21 cellular contexts compared by ENCODE assay signal in genomic region chr11:64770120-64770519, GRCh38. TPM values are rescaled to one million over a fixed set of nuclear protein-coding genes. Genes with fewer than 3 reads are reported as not detected.
DNase-seq lines count a peak whose midpoint lies in the region; ATAC-seq and TF ChIP-seq lines count a peak whose summit lies in the region.
"Had no signal": no experiment of that assay in that cellular context is flagged by ENCODE, and none has a peak within 500 bp of the region (broad histone marks: within the 10 kb centered on the region; RNA-seq: fewer than 3 reads in every experiment).

No MANE protein-coding gene starts in this region.

- H3K27ac Mint-ChIP-seq in activated naive CD4-positive, alpha-beta T cell treated with anti-CD3 and anti-CD28 coated beads, Interleukin-2, amount 50 U/mL, for 24 hours = peak overlapping the region; percentile 85
- peak overlapping the region; percentile 91 for H3K27ac Mint-ChIP-seq in T-helper 17 cell
- peak overlapping the region in 5 of 6 donors; percentile 11 to 69 (median 57) for H3K27ac Mint-ChIP-seq in immature natural killer cell
- H3K27ac Mint-ChIP-seq in stimulated activated memory B cell treated with anti-CD40 and anti-IgM and Interleukin-4, amounts not matched to agents 10 μg/mL and 1 μg/mL and 100 μg/mL, for 72 hours = peak overlapping the region; percentile 90

- peaks cover 29% of the 10 kb centered on the region for H3K4me1 ChIP-seq in A673 (ENCODE audit: insufficient read depth, low read length, poor library complexity, severe bottlenecking)

- CTCF ChIA-PET in A673 (lab: Charles Lee) = interaction anchor here (0.6 kb wide), 1 partner anchor 66 kb away, joined by 5 read pairs; no protein-coding TSS in a partner anchor

- no peak overlapping the region for H3K27ac ChIP-seq in A673 (ENCODE audit: low read depth, low read length, poor library complexity, severe bottlenecking)
- H3K27ac ChIP-seq: transverse colon had no signal

- no peaks in the 10 kb centered on the region for H3K27me3 ChIP-seq in A673 (replicated peaks; ENCODE audit: insufficient read depth, low read depth, low read length, poor library complexity)
- H3K27me3 ChIP-seq: transverse colon had no signal

- peaks cover 33% of the 10 kb centered on the region for H3K36me3 Mint-ChIP-seq in activated naive CD4-positive, alpha-beta T cell treated with anti-CD3 and anti-CD28 coated beads, Interleukin-2, amount 50 U/mL, for 24 hours
- H3K36me3 Mint-ChIP-seq in T-helper 17 cell (ENCODE audit: low read depth) = peaks cover 18% of the 10 kb centered on the region
- peaks cover 35 to 78% (median 67%) of the 10 kb centered on the region in 3 donors for H3K36me3 Mint-ChIP-seq in immature natural killer cell
- peaks cover 92% of the 10 kb centered on the region for H3K36me3 Mint-ChIP-seq in stimulated activated memory B cell treated with anti-CD40 and anti-IgM and Interleukin-4, amounts not matched to agents 10 μg/mL and 1 μg/mL and 100 μg/mL, for 72 hours

- H3K36me3 ChIP-seq in A673 (ENCODE audit: insufficient read depth, low read length, poor library complexity, severe bottlenecking) = peaks cover 97% of the 10 kb centered on the region

- TF ChIP-seq CTCF in A673 (conservative IDR thresholded peaks at IDR 0.05; ENCODE audit: low read depth, low read length) = no peak

- POLR2A ChIA-PET in A673 (lab: Charles Lee; ENCODE audit: low non-redundant PET) = no interaction called here

- DNase-seq in activated naive CD4-positive, alpha-beta T cell (lab: John Stamatoyannopoulos, UW) = no peak
- DNase-seq in T-helper 17 cell (no peak), immature natural killer cell (no peak), A673 (ENCODE audit: low spot score) (no peak)
- DNase-seq: activated CD4-positive, alpha-beta T cell treated with anti-CD3 and anti-CD28 coated beads for 1 hour; activated CD8-positive, alpha-beta memory T cell treated with anti-CD3 and anti-CD28 coated beads, Interleukin-2, amount 10 ng/mL, durations not matched to agents 7 days and 5 days; activated gamma-delta T cell treated with Interleukin-2 at 50 U/mL for 16 hours; DMS79; effector memory CD4-positive, alpha-beta T cell; H9; kidney glomerular epithelial cell; mesenchymal stem cell; NCI-H1436; NCI-H524 treated with DMSO at 0.1 percent for 48 hours; stimulated activated naive CD8-positive, alpha-beta T cell treated with anti-CD3 and anti-CD28 coated beads, Interleukin-15, amount 100 ng/mL, for 72 hours; transverse colon had no signal

- H3K9me3 ChIP-seq in T-helper 17 cell (ENCODE audit: control insufficient read depth, low read length, poor library complexity, severe bottlenecking) (no peaks in the 10 kb centered on the region), A673 (ENCODE audit: low read depth, low read length, poor library complexity, severe bottlenecking) (no peaks in the 10 kb centered on the region)
- H3K9me3 ChIP-seq: transverse colon had no signal

- H3K27me3 Mint-ChIP-seq in activated naive CD4-positive, alpha-beta T cell treated with anti-CD3 and anti-CD28 coated beads, Interleukin-2, amount 50 U/mL, for 24 hours = no peaks in the 10 kb centered on the region
- H3K27me3 Mint-ChIP-seq in T-helper 17 cell (no peaks in the 10 kb centered on the region), immature natural killer cell (ENCODE audit: low read depth in 3 of 3) (peaks cover 15 to 41% (median 26%) of the 10 kb centered on the region in 3 donors)
- no peaks in the 10 kb centered on the region for H3K27me3 Mint-ChIP-seq in stimulated activated memory B cell treated with anti-CD40 and anti-IgM and Interleukin-4, amounts not matched to agents 10 μg/mL and 1 μg/mL and 100 μg/mL, for 72 hours
- H3K27me3 Mint-ChIP-seq: activated CD8-positive, alpha-beta memory T cell treated with anti-CD3 and anti-CD28 coated beads, Interleukin-2, amount 10 ng/mL, durations not matched to agents 7 days and 5 days; progenitor cell of endocrine pancreas; stimulated activated naive CD8-positive, alpha-beta T cell treated with anti-CD3 and anti-CD28 coated beads, Interleukin-15, amount 100 ng/mL, for 72 hours had no signal

- ATAC-seq in T-helper 17 cell (no peak), GM21529 (IDR thresholded peaks at IDR 0.05; ENCODE audit: unreplicated experiment) (no peak)
- ATAC-seq in stimulated activated memory B cell treated with anti-CD40 and anti-IgM and Interleukin-4, amounts not matched to agents 10 μg/mL and 1 μg/mL and 100 μg/mL, for 72 hours = no peak
- ATAC-seq: activated CD8-positive, alpha-beta memory T cell treated with anti-CD3 and anti-CD28 coated beads, Interleukin-2, amount 10 ng/mL, durations not matched to agents 7 days and 5 days; stimulated activated naive CD8-positive, alpha-beta T cell treated with anti-CD3 and anti-CD28 coated beads, Interleukin-15, amount 100 ng/mL, for 72 hours had no signal

- no TSS peak for BruUV-seq in A673 (replicated peaks; lab: Mats Ljungman, UMichigan)

- no peaks in the 10 kb centered on the region for H3K9me3 Mint-ChIP-seq in activated naive CD4-positive, alpha-beta T cell treated with anti-CD3 and anti-CD28 coated beads, Interleukin-2, amount 50 U/mL, for 24 hours
- no peaks in the 10 kb centered on the region for H3K9me3 Mint-ChIP-seq in immature natural killer cell
- no peaks in the 10 kb centered on the region for H3K9me3 Mint-ChIP-seq in stimulated activated memory B cell treated with anti-CD40 and anti-IgM and Interleukin-4, amounts not matched to agents 10 μg/mL and 1 μg/mL and 100 μg/mL, for 72 hours
- H3K9me3 Mint-ChIP-seq: H9; stimulated activated naive CD8-positive, alpha-beta T cell treated with anti-CD3 and anti-CD28 coated beads, Interleukin-15, amount 100 ng/mL, for 72 hours had no signal

- intact Hi-C loops in A673 (cut with micrococcal nuclease; ENCODE audit: unreplicated experiment) = no loop called here

- peak overlapping the region; percentile 19 for H3K4me3 Mint-ChIP-seq in activated naive CD4-positive, alpha-beta T cell treated with anti-CD3 and anti-CD28 coated beads, Interleukin-2, amount 50 U/mL, for 24 hours
- H3K4me3 Mint-ChIP-seq in T-helper 17 cell = peak overlapping the region; percentile 36
- no peak overlapping the region for H3K4me3 Mint-ChIP-seq in immature natural killer cell
- no peak overlapping the region for H3K4me3 Mint-ChIP-seq in stimulated activated memory B cell treated with anti-CD40 and anti-IgM and Interleukin-4, amounts not matched to agents 10 μg/mL and 1 μg/mL and 100 μg/mL, for 72 hours
- H3K4me3 Mint-ChIP-seq: activated CD8-positive, alpha-beta memory T cell treated with anti-CD3 and anti-CD28 coated beads, Interleukin-2, amount 10 ng/mL, durations not matched to agents 7 days and 5 days; H9; stimulated activated naive CD8-positive, alpha-beta T cell treated with anti-CD3 and anti-CD28 coated beads, Interleukin-15, amount 100 ng/mL, for 72 hours had no signal

- no peak overlapping the region for H3K4me3 ChIP-seq in A673 (ENCODE audit: low read depth, low read length, poor library complexity, severe bottlenecking)
- H3K4me3 ChIP-seq: transverse colon had no signal

- H3K4me1 Mint-ChIP-seq in activated naive CD4-positive, alpha-beta T cell treated with anti-CD3 and anti-CD28 coated beads, Interleukin-2, amount 50 U/mL, for 24 hours = peaks cover 91% of the 10 kb centered on the region
- H3K4me1 Mint-ChIP-seq in T-helper 17 cell (peaks cover 53% of the 10 kb centered on the region), immature natural killer cell (peaks cover 66 to 92% of the 10 kb centered on the region in 2 donors)
- H3K4me1 Mint-ChIP-seq in stimulated activated memory B cell treated with anti-CD40 and anti-IgM and Interleukin-4, amounts not matched to agents 10 μg/mL and 1 μg/mL and 100 μg/mL, for 72 hours = peaks cover 93% of the 10 kb centered on the region

RNA-seq across cellular contexts. Expression of gene SF1, which starts 8.2 kb away (rescaled TPM):
- total RNA-seq in T-helper 17 cell = 1,000 to 10,000 TPM; 1,476 to 1,622 TPM
- 100 to 1,000 TPM in 1 of 3 donors, 10 to 100 TPM in 2; 51.1 to 142 (median 56.3) TPM for polyA plus RNA-seq in immature natural killer cell
- total RNA-seq in A673 (2021) = 467 and 472 TPM in 2 replicates

RNA-seq across cellular contexts. Expression of gene PYGM, which starts 10.3 kb away (rescaled TPM):
- total RNA-seq in T-helper 17 cell = 10 to 100 TPM; 11.8 to 27.1 TPM
- polyA plus RNA-seq in immature natural killer cell = 1 to 10 TPM in 1 of 3 donors, under 1 TPM in 1, not detected in 1; 0.63 to 1.1 TPM
- total RNA-seq in A673 (2021) = 2.4 and 2.9 TPM in 2 replicates

RNA-seq across cellular contexts. Expression of gene RASGRP2, which starts 26.2 kb away (rescaled TPM):
- 100 to 1,000 TPM; 464 to 502 TPM for total RNA-seq in T-helper 17 cell
- polyA plus RNA-seq in immature natural killer cell = 100 to 1,000 TPM; 142 to 165 (median 154) TPM
- 2.0 and 3.5 TPM in 2 replicates for total RNA-seq in A673 (2021)
- total RNA-seq: SK-MEL-5 had no signal

RNA-seq across cellular contexts. Expression of gene MAP4K2, which starts 32.9 kb away (rescaled TPM):
- total RNA-seq in T-helper 17 cell = 10 to 100 TPM; 97.8 to 99.2 TPM
- 10 to 100 TPM in 2 of 3 donors, 1 to 10 TPM in 1; 9.2 to 16.4 (median 15.9) TPM for polyA plus RNA-seq in immature natural killer cell
- total RNA-seq in A673 (2021) = 46.5 and 50.5 TPM in 2 replicates

RNA-seq across cellular contexts. Expression of gene MEN1, which starts 40.2 kb away (rescaled TPM):
- 10 to 100 TPM; 25.8 to 27.0 TPM for total RNA-seq in T-helper 17 cell
- 10 to 100 TPM; 15.3 to 36.1 (median 27.1) TPM for polyA plus RNA-seq in immature natural killer cell
- 45.7 and 49.2 TPM in 2 replicates for total RNA-seq in A673 (2021)

Comparison
In these comparisons a context has a peak if more than half of its experiments do, and no peak if none do; other contexts are left out.
1. H3K4me3 Mint-ChIP-seq: peak in activated naive CD4-positive, alpha-beta T cell treated with anti-CD3 and anti-CD28 coated beads, Interleukin-2, amount 50 U/mL, for 24 hours (single experiment) and T-helper 17 cell (single experiment); none in immature natural killer cell (0 of 5) and stimulated activated memory B cell treated with anti-CD40 and anti-IgM and Interleukin-4, amounts not matched to agents 10 μg/mL and 1 μg/mL and 100 μg/mL, for 72 hours (single experiment).
2. RNA of gene RASGRP2, which starts 26.2 kb away (total RNA-seq): 464 to 502 TPM in T-helper 17 cell; 2.0 to 3.5 TPM in A673; every median in the first group is over 100 times any median in the second.
3. Peak in every context shown above with its lines, with median percentiles within 50 percentile points of each other: H3K27ac Mint-ChIP-seq.